Comparison of ENCODE assay signal across 1 cellular context in the genomic region with DNA sequence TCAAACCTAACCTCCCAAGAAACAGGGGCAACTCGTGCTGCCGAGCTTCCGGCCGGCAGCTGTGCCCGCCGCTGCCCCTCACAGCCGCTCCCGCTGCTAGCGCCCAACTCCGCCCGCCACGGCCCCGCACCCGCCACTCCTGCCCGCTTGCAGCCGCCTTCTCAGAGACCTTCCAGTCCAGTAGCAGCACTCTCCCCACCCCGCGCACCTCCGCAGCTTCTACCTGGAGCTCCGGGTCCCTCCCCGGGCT.
TF ChIP-seq lines count a peak whose summit lies in the region.

No MANE protein-coding gene starts in this region.

TF ChIP-seq in HepG2, 621 proteins besides CTCF, POLR2A, EP300 and RAD21 (continued from another document and continues in another):
- TF ChIP-seq ZNF792 (CRISPR knock-in tag; IDR thresholded peaks at IDR 0.05) (peak; percentile 62; the same call in 1 of the 2 replicates), TEAD2 (CRISPR knock-in tag; IDR thresholded peaks at IDR 0.05) (0 out of 2 replicates have a peak, but pooled peaks have one; percentile 40), ATF7-NPFF (CRISPR knock-in tag; IDR thresholded peaks at IDR 0.05; ENCODE audit: low read depth) (no peak), HIVEP1 (CRISPR knock-in tag; IDR thresholded peaks at IDR 0.05) (no peak), BRD4 (CRISPR knock-in tag; IDR thresholded peaks at IDR 0.05) (no peak; the same call in 1 of the 2 replicates), ZNF335 (CRISPR knock-in tag; IDR thresholded peaks at IDR 0.05) (no peak), MAZ (IDR thresholded peaks at IDR 0.05; ENCODE audit: borderline replicate concordance, low read depth, low read length) (no peak), MAZ (CRISPR knock-in tag; IDR thresholded peaks at IDR 0.05; ENCODE audit: low read depth) (no peak), ZNF205 (CRISPR knock-in tag; IDR thresholded peaks at IDR 0.05) (0 out of 2 replicates have a peak, but pooled peaks have one; percentile 41), RCOR2 (CRISPR knock-in tag; IDR thresholded peaks at IDR 0.05) (no peak), CENPX (CRISPR knock-in tag; IDR thresholded peaks at IDR 0.05) (no peak), ZNF331 (CRISPR knock-in tag; IDR thresholded peaks at IDR 0.05) (no peak; the same call in 1 of the 2 replicates), SRSF9 (IDR thresholded peaks at IDR 0.05; ENCODE audit: borderline replicate concordance, insufficient read depth, low read depth, low read length, poor library complexity, severe bottlenecking) (no peak), ZNF350 (CRISPR knock-in tag; IDR thresholded peaks at IDR 0.05; ENCODE audit: borderline replicate concordance, low read depth) (no peak), ZNF512 (CRISPR knock-in tag; IDR thresholded peaks at IDR 0.05) (no peak), ZNF619 (CRISPR knock-in tag; IDR thresholded peaks at IDR 0.05) (no peak), ZNF160 (CRISPR knock-in tag; IDR thresholded peaks at IDR 0.05) (peak; percentile 59; the same call in 1 of the 2 replicates), NFYC (CRISPR knock-in tag; IDR thresholded peaks at IDR 0.05) (no peak), ZBTB8A (CRISPR knock-in tag; IDR thresholded peaks at IDR 0.05; ENCODE audit: borderline replicate concordance, low read depth) (no peak; the same call in 1 of the 2 replicates), ATM (IDR thresholded peaks at IDR 0.05; ENCODE audit: borderline replicate concordance) (no peak), ZMYM4 (CRISPR knock-in tag; IDR thresholded peaks at IDR 0.05) (no peak), JDP2 (CRISPR knock-in tag; IDR thresholded peaks at IDR 0.05; ENCODE audit: borderline replicate concordance) (no peak), TIGD3 (CRISPR knock-in tag; IDR thresholded peaks at IDR 0.05; ENCODE audit: borderline replicate concordance) (peak; percentile 80; the same call in 1 of the 2 replicates), POLR2AphosphoS2 (IDR thresholded peaks at IDR 0.05; ENCODE audit: low read depth, low read length) (no peak), ZNF724P (CRISPR knock-in tag; IDR thresholded peaks at IDR 0.05; ENCODE audit: borderline replicate concordance) (no peak), ZBTB42 (CRISPR knock-in tag; IDR thresholded peaks at IDR 0.05) (0 out of 2 replicates have a peak, but pooled peaks have one; percentile 11), IRF9 (CRISPR knock-in tag; IDR thresholded peaks at IDR 0.05; ENCODE audit: borderline replicate concordance) (peak; percentile 90), NFE2L1 (CRISPR knock-in tag; IDR thresholded peaks at IDR 0.05; ENCODE audit: borderline replicate concordance) (no peak), NFATC3 (CRISPR knock-in tag; IDR thresholded peaks at IDR 0.05) (no peak), ZFP36L1 (CRISPR knock-in tag; IDR thresholded peaks at IDR 0.05) (no peak; the same call in 1 of the 2 replicates), ZNF329 (CRISPR knock-in tag; IDR thresholded peaks at IDR 0.05; ENCODE audit: low read depth) (0 out of 2 replicates have a peak, but pooled peaks have one; percentile 75), HNF4G (IDR thresholded peaks at IDR 0.05; ENCODE audit: borderline replicate concordance, low read depth, low read length) (no peak), HNF4G (CRISPR knock-in tag; IDR thresholded peaks at IDR 0.05; ENCODE audit: borderline replicate concordance, low read depth) (no peak), SP140L (CRISPR knock-in tag; IDR thresholded peaks at IDR 0.05; ENCODE audit: borderline replicate concordance) (0 out of 2 replicates have a peak, but pooled peaks have one; percentile 76)
- TF ChIP-seq, protein P1, sequence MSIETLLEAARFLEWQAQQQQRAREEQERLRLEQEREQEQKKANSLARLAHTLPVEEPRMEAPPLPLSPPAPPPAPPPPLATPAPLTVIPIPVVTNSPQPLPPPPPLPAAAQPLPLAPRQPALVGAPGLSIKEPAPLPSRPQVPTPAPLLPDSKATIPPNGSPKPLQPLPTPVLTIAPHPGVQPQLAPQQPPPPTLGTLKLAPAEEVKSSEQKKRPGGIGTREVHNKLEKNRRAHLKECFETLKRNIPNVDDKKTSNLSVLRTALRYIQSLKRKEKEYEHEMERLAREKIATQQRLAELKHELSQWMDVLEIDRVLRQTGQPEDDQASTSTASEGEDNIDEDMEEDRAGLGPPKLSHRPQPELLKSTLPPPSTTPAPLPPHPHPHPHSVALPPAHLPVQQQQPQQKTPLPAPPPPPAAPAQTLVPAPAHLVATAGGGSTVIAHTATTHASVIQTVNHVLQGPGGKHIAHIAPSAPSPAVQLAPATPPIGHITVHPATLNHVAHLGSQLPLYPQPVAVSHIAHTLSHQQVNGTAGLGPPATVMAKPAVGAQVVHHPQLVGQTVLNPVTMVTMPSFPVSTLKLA (IDR thresholded peaks at IDR 0.05), result no peak
- TF ChIP-seq, protein P2, sequence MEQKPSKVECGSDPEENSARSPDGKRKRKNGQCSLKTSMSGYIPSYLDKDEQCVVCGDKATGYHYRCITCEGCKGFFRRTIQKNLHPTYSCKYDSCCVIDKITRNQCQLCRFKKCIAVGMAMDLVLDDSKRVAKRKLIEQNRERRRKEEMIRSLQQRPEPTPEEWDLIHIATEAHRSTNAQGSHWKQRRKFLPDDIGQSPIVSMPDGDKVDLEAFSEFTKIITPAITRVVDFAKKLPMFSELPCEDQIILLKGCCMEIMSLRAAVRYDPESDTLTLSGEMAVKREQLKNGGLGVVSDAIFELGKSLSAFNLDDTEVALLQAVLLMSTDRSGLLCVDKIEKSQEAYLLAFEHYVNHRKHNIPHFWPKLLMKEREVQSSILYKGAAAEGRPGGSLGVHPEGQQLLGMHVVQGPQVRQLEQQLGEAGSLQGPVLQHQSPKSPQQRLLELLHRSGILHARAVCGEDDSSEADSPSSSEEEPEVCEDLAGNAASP (CRISPR knock-in tag; IDR thresholded peaks at IDR 0.05; ENCODE audit: borderline replicate concordance), result no peak
- TF ChIP-seq, protein P3, sequence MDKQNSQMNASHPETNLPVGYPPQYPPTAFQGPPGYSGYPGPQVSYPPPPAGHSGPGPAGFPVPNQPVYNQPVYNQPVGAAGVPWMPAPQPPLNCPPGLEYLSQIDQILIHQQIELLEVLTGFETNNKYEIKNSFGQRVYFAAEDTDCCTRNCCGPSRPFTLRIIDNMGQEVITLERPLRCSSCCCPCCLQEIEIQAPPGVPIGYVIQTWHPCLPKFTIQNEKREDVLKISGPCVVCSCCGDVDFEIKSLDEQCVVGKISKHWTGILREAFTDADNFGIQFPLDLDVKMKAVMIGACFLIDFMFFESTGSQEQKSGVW (CRISPR knock-in tag; IDR thresholded peaks at IDR 0.05; ENCODE audit: borderline replicate concordance), result peak; percentile 83; the same call in 1 of the 2 replicates
- TF ChIP-seq, protein P4, sequence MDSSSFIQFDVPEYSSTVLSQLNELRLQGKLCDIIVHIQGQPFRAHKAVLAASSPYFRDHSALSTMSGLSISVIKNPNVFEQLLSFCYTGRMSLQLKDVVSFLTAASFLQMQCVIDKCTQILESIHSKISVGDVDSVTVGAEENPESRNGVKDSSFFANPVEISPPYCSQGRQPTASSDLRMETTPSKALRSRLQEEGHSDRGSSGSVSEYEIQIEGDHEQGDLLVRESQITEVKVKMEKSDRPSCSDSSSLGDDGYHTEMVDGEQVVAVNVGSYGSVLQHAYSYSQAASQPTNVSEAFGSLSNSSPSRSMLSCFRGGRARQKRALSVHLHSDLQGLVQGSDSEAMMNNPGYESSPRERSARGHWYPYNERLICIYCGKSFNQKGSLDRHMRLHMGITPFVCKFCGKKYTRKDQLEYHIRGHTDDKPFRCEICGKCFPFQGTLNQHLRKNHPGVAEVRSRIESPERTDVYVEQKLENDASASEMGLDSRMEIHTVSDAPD (CRISPR knock-in tag; IDR thresholded peaks at IDR 0.05), result no peak
- TF ChIP-seq, protein P5, sequence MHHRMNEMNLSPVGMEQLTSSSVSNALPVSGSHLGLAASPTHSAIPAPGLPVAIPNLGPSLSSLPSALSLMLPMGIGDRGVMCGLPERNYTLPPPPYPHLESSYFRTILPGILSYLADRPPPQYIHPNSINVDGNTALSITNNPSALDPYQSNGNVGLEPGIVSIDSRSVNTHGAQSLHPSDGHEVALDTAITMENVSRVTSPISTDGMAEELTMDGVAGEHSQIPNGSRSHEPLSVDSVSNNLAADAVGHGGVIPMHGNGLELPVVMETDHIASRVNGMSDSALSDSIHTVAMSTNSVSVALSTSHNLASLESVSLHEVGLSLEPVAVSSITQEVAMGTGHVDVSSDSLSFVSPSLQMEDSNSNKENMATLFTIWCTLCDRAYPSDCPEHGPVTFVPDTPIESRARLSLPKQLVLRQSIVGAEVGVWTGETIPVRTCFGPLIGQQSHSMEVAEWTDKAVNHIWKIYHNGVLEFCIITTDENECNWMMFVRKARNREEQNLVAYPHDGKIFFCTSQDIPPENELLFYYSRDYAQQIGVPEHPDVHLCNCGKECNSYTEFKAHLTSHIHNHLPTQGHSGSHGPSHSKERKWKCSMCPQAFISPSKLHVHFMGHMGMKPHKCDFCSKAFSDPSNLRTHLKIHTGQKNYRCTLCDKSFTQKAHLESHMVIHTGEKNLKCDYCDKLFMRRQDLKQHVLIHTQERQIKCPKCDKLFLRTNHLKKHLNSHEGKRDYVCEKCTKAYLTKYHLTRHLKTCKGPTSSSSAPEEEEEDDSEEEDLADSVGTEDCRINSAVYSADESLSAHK (CRISPR knock-in tag; IDR thresholded peaks at IDR 0.05; ENCODE audit: borderline replicate concordance), result no peak
- TF ChIP-seq, protein P6, sequence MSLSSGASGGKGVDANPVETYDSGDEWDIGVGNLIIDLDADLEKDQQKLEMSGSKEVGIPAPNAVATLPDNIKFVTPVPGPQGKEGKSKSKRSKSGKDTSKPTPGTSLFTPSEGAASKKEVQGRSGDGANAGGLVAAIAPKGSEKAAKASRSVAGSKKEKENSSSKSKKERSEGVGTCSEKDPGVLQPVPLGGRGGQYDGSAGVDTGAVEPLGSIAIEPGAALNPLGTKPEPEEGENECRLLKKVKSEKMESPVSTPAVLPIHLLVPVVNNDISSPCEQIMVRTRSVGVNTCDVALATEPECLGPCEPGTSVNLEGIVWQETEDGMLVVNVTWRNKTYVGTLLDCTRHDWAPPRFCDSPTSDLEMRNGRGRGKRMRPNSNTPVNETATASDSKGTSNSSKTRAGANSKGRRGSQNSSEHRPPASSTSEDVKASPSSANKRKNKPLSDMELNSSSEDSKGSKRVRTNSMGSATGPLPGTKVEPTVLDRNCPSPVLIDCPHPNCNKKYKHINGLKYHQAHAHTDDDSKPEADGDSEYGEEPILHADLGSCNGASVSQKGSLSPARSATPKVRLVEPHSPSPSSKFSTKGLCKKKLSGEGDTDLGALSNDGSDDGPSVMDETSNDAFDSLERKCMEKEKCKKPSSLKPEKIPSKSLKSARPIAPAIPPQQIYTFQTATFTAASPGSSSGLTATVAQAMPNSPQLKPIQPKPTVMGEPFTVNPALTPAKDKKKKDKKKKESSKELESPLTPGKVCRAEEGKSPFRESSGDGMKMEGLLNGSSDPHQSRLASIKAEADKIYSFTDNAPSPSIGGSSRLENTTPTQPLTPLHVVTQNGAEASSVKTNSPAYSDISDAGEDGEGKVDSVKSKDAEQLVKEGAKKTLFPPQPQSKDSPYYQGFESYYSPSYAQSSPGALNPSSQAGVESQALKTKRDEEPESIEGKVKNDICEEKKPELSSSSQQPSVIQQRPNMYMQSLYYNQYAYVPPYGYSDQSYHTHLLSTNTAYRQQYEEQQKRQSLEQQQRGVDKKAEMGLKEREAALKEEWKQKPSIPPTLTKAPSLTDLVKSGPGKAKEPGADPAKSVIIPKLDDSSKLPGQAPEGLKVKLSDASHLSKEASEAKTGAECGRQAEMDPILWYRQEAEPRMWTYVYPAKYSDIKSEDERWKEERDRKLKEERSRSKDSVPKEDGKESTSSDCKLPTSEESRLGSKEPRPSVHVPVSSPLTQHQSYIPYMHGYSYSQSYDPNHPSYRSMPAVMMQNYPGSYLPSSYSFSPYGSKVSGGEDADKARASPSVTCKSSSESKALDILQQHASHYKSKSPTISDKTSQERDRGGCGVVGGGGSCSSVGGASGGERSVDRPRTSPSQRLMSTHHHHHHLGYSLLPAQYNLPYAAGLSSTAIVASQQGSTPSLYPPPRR (CRISPR knock-in tag; IDR thresholded peaks at IDR 0.05; ENCODE audit: borderline replicate concordance), result peak; percentile 21; the same call in 1 of the 2 replicates
